ENCODE assay signal across 33 cellular contexts in genomic region chr2:177506998-177507397, GRCh38.
"Had no signal": no experiment of that assay in that cellular context is flagged by ENCODE, and none has a peak within 500 bp of the region (broad histone marks: within the 10 kb centered on the region; RNA-seq: fewer than 3 reads in every experiment).

No MANE protein-coding gene starts in this region.

- H3K9me3 Mint-ChIP-seq: activated CD4-positive, alpha-beta memory T cell treated with anti-CD3 and anti-CD28 coated beads, Interleukin-2, amount 10 ng/mL, durations not matched to agents 7 days and 5 days; activated CD4-positive, alpha-beta T cell treated with anti-CD3 and anti-CD28 coated beads, Interleukin-2, amount 10 ng/mL, durations not matched to agents 24 days and 14 days; activated T-cell treated with anti-CD3 and anti-CD28 coated beads, Interleukin-2, amount 50 U/mL, for 24 hours; activated T-helper 17 cell treated with anti-CD3 and anti-CD28 coated beads, Interleukin-2, amount 50 U/mL, for 72 hours; effector memory CD8-positive, alpha-beta T cell; T-helper 2 cell treated with Interferon-gamma antibody and Interleukin-4, amounts not matched to agents 5 μg/mL and 100 μg/mL, for 36 hours had no signal

- ATAC-seq: activated CD4-positive, alpha-beta T cell treated with anti-CD3 and anti-CD28 coated beads for 36 hours; activated T-helper 17 cell treated with anti-CD3 and anti-CD28 coated beads, Interleukin-2, amount 50 U/mL, for 72 hours; effector memory CD8-positive, alpha-beta T cell; gastroesophageal sphincter; heart right ventricle; T-helper 17 cell had no signal

- H3K27ac Mint-ChIP-seq: activated CD4-positive, alpha-beta memory T cell treated with anti-CD3 and anti-CD28 coated beads, Interleukin-2, amount 10 ng/mL, durations not matched to agents 7 days and 5 days; activated CD4-positive, alpha-beta T cell treated with anti-CD3 and anti-CD28 coated beads for 36 hours; activated CD4-positive, alpha-beta T cell treated with anti-CD3 and anti-CD28 coated beads, Interleukin-2, amount 10 ng/mL, durations not matched to agents 24 days and 14 days; activated naive CD8-positive, alpha-beta T cell; activated T-cell treated with anti-CD3 and anti-CD28 coated beads, Interleukin-2, amount 50 U/mL, for 24 hours; activated T-helper 17 cell treated with anti-CD3 and anti-CD28 coated beads, Interleukin-2, amount 50 U/mL, for 72 hours; T-helper 2 cell treated with Interferon-gamma antibody and Interleukin-4, amounts not matched to agents 5 μg/mL and 100 μg/mL, for 36 hours had no signal

- H3K4me3 Mint-ChIP-seq: activated CD4-positive, alpha-beta memory T cell treated with anti-CD3 and anti-CD28 coated beads, Interleukin-2, amount 10 ng/mL, durations not matched to agents 7 days and 5 days; activated CD4-positive, alpha-beta T cell treated with anti-CD3 and anti-CD28 coated beads for 36 hours; activated CD4-positive, alpha-beta T cell treated with anti-CD3 and anti-CD28 coated beads, Interleukin-2, amount 10 ng/mL, durations not matched to agents 24 days and 14 days; activated naive CD8-positive, alpha-beta T cell; activated T-cell treated with anti-CD3 and anti-CD28 coated beads, Interleukin-2, amount 50 U/mL, for 24 hours; activated T-helper 17 cell treated with anti-CD3 and anti-CD28 coated beads, Interleukin-2, amount 50 U/mL, for 72 hours; effector memory CD8-positive, alpha-beta T cell; T-helper 17 cell; T-helper 2 cell treated with Interferon-gamma antibody and Interleukin-4, amounts not matched to agents 5 μg/mL and 100 μg/mL, for 36 hours had no signal

- H3K4me1 Mint-ChIP-seq: activated CD4-positive, alpha-beta memory T cell treated with anti-CD3 and anti-CD28 coated beads, Interleukin-2, amount 10 ng/mL, durations not matched to agents 7 days and 5 days; activated T-helper 17 cell treated with anti-CD3 and anti-CD28 coated beads, Interleukin-2, amount 50 U/mL, for 72 hours; T-helper 17 cell had no signal

- DNase-seq: activated CD4-positive, alpha-beta memory T cell treated with anti-CD3 and anti-CD28 coated beads, Interleukin-2, amount 10 ng/mL, durations not matched to agents 7 days and 5 days; activated CD4-positive, alpha-beta T cell treated with anti-CD3 and anti-CD28 coated beads for 36 hours; activated CD4-positive, alpha-beta T cell treated with anti-CD3 and anti-CD28 coated beads, Interleukin-2, amount 10 ng/mL, durations not matched to agents 24 days and 14 days; activated CD4-positive, CD25-positive, alpha-beta regulatory T cell; activated CD4-positive, CD25-positive, alpha-beta regulatory T cell treated with anti-CD3 and anti-CD28 coated beads, Interleukin-2, amount 50 U/mL, for 72 hours; activated CD8-positive, alpha-beta memory T cell treated with anti-CD3 and anti-CD28 coated beads, Interleukin-2, amount 50 U/mL, for 48 hours; activated effector memory CD4-positive, alpha-beta T cell treated with Interleukin-2 at 50 U/mL for 16 hours; activated gamma-delta T cell treated with Interleukin-2 at 50 U/mL for 16 hours; activated naive CD4-positive, alpha-beta T cell treated with anti-CD3 and anti-CD28 coated beads, Interleukin-2, amount 50 U/mL, for 16 hours; activated naive CD4-positive, alpha-beta T cell treated with Interleukin-2 at 50 U/mL for 16 hours; activated T-cell treated with anti-CD3 and anti-CD28 coated beads for 4 hours; activated T-cell treated with anti-CD3 and anti-CD28 coated beads, Interleukin-2, amount 50 U/mL, for 24 hours; amniotic stem cell; anterior cingulate cortex; brain microvascular endothelial cell; cortex of kidney; dermis blood vessel endothelial cell; effector CD4-positive, alpha-beta T cell; effector memory CD8-positive, alpha-beta T cell; esophagus squamous epithelium; foreskin melanocyte; heart right ventricle; T-helper 1 cell; T-helper 17 cell; T1000 had no signal

- H3K27me3 Mint-ChIP-seq: activated CD4-positive, alpha-beta memory T cell treated with anti-CD3 and anti-CD28 coated beads, Interleukin-2, amount 10 ng/mL, durations not matched to agents 7 days and 5 days; activated CD4-positive, alpha-beta T cell treated with anti-CD3 and anti-CD28 coated beads for 36 hours; activated CD4-positive, alpha-beta T cell treated with anti-CD3 and anti-CD28 coated beads, Interleukin-2, amount 10 ng/mL, durations not matched to agents 24 days and 14 days; activated naive CD8-positive, alpha-beta T cell; activated T-cell treated with anti-CD3 and anti-CD28 coated beads, Interleukin-2, amount 50 U/mL, for 24 hours; activated T-helper 17 cell treated with anti-CD3 and anti-CD28 coated beads, Interleukin-2, amount 50 U/mL, for 72 hours; effector memory CD8-positive, alpha-beta T cell; T-helper 17 cell had no signal

- H3K4me3 ChIP-seq: esophagus squamous epithelium, gastroesophageal sphincter, heart right ventricle had no signal

- FAIRE-seq: astrocyte, colon, endothelial cell of umbilical vein had no signal

- H3K27me3 ChIP-seq: brain microvascular endothelial cell, esophagus squamous epithelium, gastroesophageal sphincter, heart right ventricle had no signal

- H3K36me3 ChIP-seq: brain microvascular endothelial cell had no signal

- H3K4me1 ChIP-seq: esophagus squamous epithelium, gastroesophageal sphincter, heart right ventricle had no signal

- H3K9me3 ChIP-seq: esophagus squamous epithelium, gastroesophageal sphincter, heart right ventricle had no signal

- H3K27ac ChIP-seq: brain microvascular endothelial cell, epithelial cell of prostate, esophagus squamous epithelium, gastroesophageal sphincter, heart right ventricle had no signal
